In genomic region chr9:106866243-106866642, GRCh38 we compare ENCODE assay signal across 1 cellular context.
TF ChIP-seq lines count a peak whose summit lies in the region.

No MANE protein-coding gene starts in this region.

TF ChIP-seq in GM12878, 131 proteins besides CTCF, POLR2A, EP300 and RAD21 (continued from another document):
- TF ChIP-seq NBN (IDR thresholded peaks at IDR 0.05) (peak; percentile 71; the same call in 1 of the 2 replicates), BACH1 (IDR thresholded peaks at IDR 0.05; ENCODE audit: borderline replicate concordance) (peak; percentile 70; the same call in 1 of the 2 replicates), ATF7 (IDR thresholded peaks at IDR 0.05; ENCODE audit: low read depth) (peak; percentile 93), SUZ12 (IDR thresholded peaks at IDR 0.05; ENCODE audit: unreplicated experiment) (no peak), HDAC6 (IDR thresholded peaks at IDR 0.05; ENCODE audit: unreplicated experiment) (no peak), BHLHE40 (IDR thresholded peaks at IDR 0.05; ENCODE audit: borderline replicate concordance in 1 of 2, low read depth in 2 of 2, low read length in 1 of 2) (peak in 1 of 2 experiments; percentile 41; a peak in 1 of 4 replicates), PAX5 (IDR thresholded peaks at IDR 0.05; ENCODE audit: borderline replicate concordance, low read depth, low read length) (0 out of 2 replicates have a peak, but pooled peaks have one; percentile 29)
